In genomic region chr21:17578162-17578561, GRCh38 we compare ENCODE assay signal across 17 cellular contexts. TPM values are rescaled to one million over a fixed set of nuclear protein-coding genes. Genes with fewer than 3 reads are reported as not detected.
DNase-seq lines count a peak whose midpoint lies in the region; ATAC-seq and TF ChIP-seq lines count a peak whose summit lies in the region.
"Had no signal": no experiment of that assay in that cellular context is flagged by ENCODE, and none has a peak within 500 bp of the region (broad histone marks: within the 10 kb centered on the region; RNA-seq: fewer than 3 reads in every experiment).

No MANE protein-coding gene starts in this region.

- peaks cover 14% of the 10 kb centered on the region; the same call in 1 of the 2 replicates for H3K79me2 ChIP-seq in GM23338 (replicated peaks; ENCODE audit: insufficient read depth)
- H3K79me2 ChIP-seq in PC-9 (ENCODE audit: low read depth) = no peaks in the 10 kb centered on the region

- H3K9me3 Mint-ChIP-seq in GM23338 = no peaks in the 10 kb centered on the region
- H3K9me3 Mint-ChIP-seq: CD8-positive, alpha-beta memory T cell; H9 had no signal

- H3K4me1 ChIP-seq in GM23338 (ENCODE audit: insufficient read depth) (no peaks in the 10 kb centered on the region), PC-9 (replicated peaks; ENCODE audit: insufficient read depth) (peaks cover 11% of the 10 kb centered on the region; the same call in 1 of the 2 replicates), mucosa of descending colon (ENCODE audit: low read depth) (peaks cover 4% of the 10 kb centered on the region)
- H3K4me1 ChIP-seq: BLaER1 had no signal

- H3K4me3 ChIP-seq in GM23338 = no peak overlapping the region
- H3K4me3 ChIP-seq in PC-9 = no peak overlapping the region
- H3K4me3 ChIP-seq in mucosa of descending colon = no peak overlapping the region
- H3K4me3 ChIP-seq: BLaER1, GM12878, GM23248 had no signal

- H3K9me2 ChIP-seq in GM23338 (ENCODE audit: insufficient read depth) (no peaks in the 10 kb centered on the region), PC-9 (ENCODE audit: insufficient read depth) (no peaks in the 10 kb centered on the region)

- H3K4me2 ChIP-seq in GM23338 (no peak overlapping the region), PC-9 (no peak overlapping the region)
- H3K4me2 ChIP-seq: BLaER1 had no signal

- H3K27ac Mint-ChIP-seq in GM23338 = no peak overlapping the region
- H3K27ac Mint-ChIP-seq: CD8-positive, alpha-beta memory T cell had no signal

- H3K9me3 ChIP-seq in PC-9 (ENCODE audit: insufficient read depth, low read depth) = no peaks in the 10 kb centered on the region
- no peaks in the 10 kb centered on the region for H3K9me3 ChIP-seq in mucosa of descending colon
- H3K9me3 ChIP-seq: BLaER1, Caco-2 had no signal

- no peak overlapping the region for H2AFZ ChIP-seq in GM23338
- no peak overlapping the region for H2AFZ ChIP-seq in PC-9
- H2AFZ ChIP-seq: GM23248 had no signal

- BruUV-seq in PC-9 (replicated peaks; lab: Mats Ljungman, UMichigan) = no TSS peak

- H3K4me1 Mint-ChIP-seq in GM23338 = peaks cover 4% of the 10 kb centered on the region
- H3K4me1 Mint-ChIP-seq: CD8-positive, alpha-beta memory T cell had no signal

- H3K36me3 Mint-ChIP-seq in GM23338 (ENCODE audit: low read depth) = peaks cover 10% of the 10 kb centered on the region; the same call in 1 of the 3 replicates
- H3K36me3 Mint-ChIP-seq: CD8-positive, alpha-beta memory T cell had no signal

- H3K27ac ChIP-seq in GM23338 (ENCODE audit: low read depth) = 0 out of 2 replicates have a peak overlapping the region, but pooled peaks have one; percentile 3
- peak overlapping the region; percentile 12; the same call in 1 of the 2 replicates for H3K27ac ChIP-seq in PC-9
- H3K27ac ChIP-seq: BLaER1, GM23248 had no signal

- H4K20me1 ChIP-seq in GM23338 (replicated peaks; ENCODE audit: insufficient read depth) (peaks cover 16% of the 10 kb centered on the region), PC-9 (ENCODE audit: insufficient read depth) (0 out of 2 replicates have a peak, but pooled peaks cover 3% of the 10 kb centered on the region)
- H4K20me1 ChIP-seq: BLaER1 had no signal

- no peak overlapping the region for H3K4me3 Mint-ChIP-seq in GM23338
- H3K4me3 Mint-ChIP-seq: H9 had no signal

- ATAC-seq in GM23338 (no peak), mucosa of descending colon (peak; percentile 70), GM21619 (IDR thresholded peaks at IDR 0.05; ENCODE audit: unreplicated experiment) (no peak)
- ATAC-seq: GM12878 had no signal

- intact Hi-C loops in PC-9 (cut with micrococcal nuclease; ENCODE audit: unreplicated experiment) = no loop called here
- intact Hi-C loops in mucosa of descending colon (cut with DNase I, micrococcal nuclease) = no loop called here

- no peaks in the 10 kb centered on the region for H3K27me3 ChIP-seq in GM23338 (ENCODE audit: insufficient read depth)
- H3K27me3 ChIP-seq in PC-9 (ENCODE audit: insufficient read depth, low read depth) = no peaks in the 10 kb centered on the region
- H3K27me3 ChIP-seq: BLaER1 had no signal

- POLR2A ChIA-PET in PC-9 (lab: Charles Lee; ENCODE audit: unreplicated experiment) = no interaction called here

- TF ChIP-seq CTCF in GM23338 (conservative IDR thresholded peaks at IDR 0.05; ENCODE audit: low read depth in 2 of 2) = no peak
- no peak for TF ChIP-seq CTCF in PC-9 (conservative IDR thresholded peaks at IDR 0.05)
- no peak for TF ChIP-seq CTCF in mucosa of descending colon (IDR thresholded peaks at IDR 0.05)

- no peaks in the 10 kb centered on the region for H3F3A ChIP-seq in GM23338 (replicated peaks; ENCODE audit: low read depth)
- H3F3A ChIP-seq in PC-9 (ENCODE audit: insufficient read depth, low read depth) = peaks cover 3% of the 10 kb centered on the region; the same call in 1 of the 2 replicates

- no peaks in the 10 kb centered on the region for H3K27me3 Mint-ChIP-seq in GM23338 (ENCODE audit: insufficient read depth, low read depth, poor library complexity)

- CTCF ChIA-PET in PC-9 (lab: Charles Lee) = no interaction called here

- DNase-seq in NCI-H510A treated with DMSO at 0.1 percent for 48 hours (lab: John Stamatoyannopoulos, UW) (peak; percentile 1), NCI-H510A (lab: John Stamatoyannopoulos, UW) (no peak), GM23338 (ENCODE audit: low spot score) (no peak), PC-9 (no peak), mucosa of descending colon (no peak)
- no peak for DNase-seq in activated naive CD4-positive, alpha-beta T cell treated with Interleukin-2 at 50 U/mL for 16 hours
- DNase-seq in stimulated activated CD4-positive, alpha-beta T cell treated with anti-CD3 and anti-CD28 coated beads, Interleukin-2, amount 100 ng/mL, for 24 hours = no peak
- DNase-seq: 8988T; AML-193; CD8-positive, alpha-beta memory T cell; DMS79; GM23248; H9 had no signal

- H3K36me3 ChIP-seq in GM23338 (ENCODE audit: insufficient read depth) (peaks cover 3% of the 10 kb centered on the region; the same call in 1 of the 2 replicates), PC-9 (ENCODE audit: low read depth) (no peaks in the 10 kb centered on the region), mucosa of descending colon (ENCODE audit: low read depth) (no peaks in the 10 kb centered on the region)
- H3K36me3 ChIP-seq: BLaER1 had no signal

TF ChIP-seq in GM23338, 12 proteins besides CTCF, POLR2A, EP300 and RAD21 (continues in another document):
- TF ChIP-seq NANOG (IDR thresholded peaks at IDR 0.05; ENCODE audit: borderline replicate concordance) (no peak), REST (IDR thresholded peaks at IDR 0.05; ENCODE audit: unreplicated experiment) (no peak), ETS1 (IDR thresholded peaks at IDR 0.05) (no peak)

RNA-seq across cellular contexts. Expression of gene BTG3, which starts 34.5 kb away (rescaled TPM):
- total RNA-seq in GM23338 (2014; rRNA removed; shearing (Covaris generic)) = 20.4 and 24.0 TPM in 2 replicates
- 39.7 and 43.8 TPM in 2 replicates for polyA plus RNA-seq in GM23338 (2016; fragmentation: Nextera tagmentation; extraction: Ambion mirVana)
- total RNA-seq in PC-9 (2021) = 21.1 and 24.3 TPM in 2 replicates
- total RNA-seq in mucosa of descending colon = 10 to 100 TPM; 17.5 to 29.6 (median 19.0) TPM
